Comparison of ENCODE assay signal across 1 cellular context in genomic region chr3:32818431-32819085, GRCh38.
TF ChIP-seq lines count a peak whose summit lies in the region.

No MANE protein-coding gene starts in this region.

TF ChIP-seq in HepG2, 621 proteins besides CTCF, POLR2A, EP300 and RAD21 (continued from another document):
- peak; percentile 24; the same call in 1 of the 2 replicates for TF ChIP-seq ZFP91 (CRISPR knock-in tag; IDR thresholded peaks at IDR 0.05; ENCODE audit: borderline replicate concordance)
- no peak for TF ChIP-seq ZNF512B (CRISPR knock-in tag; IDR thresholded peaks at IDR 0.05; ENCODE audit: borderline replicate concordance)
- peak; percentile 31; the same call in 1 of the 2 replicates for TF ChIP-seq ZNF773 (CRISPR knock-in tag; IDR thresholded peaks at IDR 0.05; ENCODE audit: borderline replicate concordance)
- 0 out of 2 replicates have a peak, but pooled peaks have one; percentile 28 for TF ChIP-seq ZNF232 (CRISPR knock-in tag; IDR thresholded peaks at IDR 0.05; ENCODE audit: borderline replicate concordance)
- 0 out of 2 replicates have a peak, but pooled peaks have one; percentile 9 for TF ChIP-seq MYC (CRISPR knock-in tag; IDR thresholded peaks at IDR 0.05; ENCODE audit: borderline replicate concordance)
- peak; percentile 12; the same call in 1 of the 2 replicates for TF ChIP-seq MED1 (CRISPR knock-in tag; IDR thresholded peaks at IDR 0.05)
